8 cellular contexts compared by ENCODE assay signal in genomic region chr11:7513210-7514098, GRCh38. TPM values are rescaled to one million over a fixed set of nuclear protein-coding genes. Genes with fewer than 3 reads are reported as not detected.
DNase-seq lines count a peak whose midpoint lies in the region; ATAC-seq, FAIRE-seq and TF ChIP-seq lines count a peak whose summit lies in the region.

Gene PPFIBP2, plus strand, starts transcription at chr11:7513999. Its CDS starts 35,477 bp downstream, at chr11:7549476.

- POLR2A ChIA-PET in endothelial cell of umbilical vein (lab: Charles Lee) = no interaction called here

- no peaks in the 10 kb centered on the region for H3K4me1 ChIP-seq in BE2C
- peaks cover 6% of the 10 kb centered on the region for H3K4me1 ChIP-seq in endothelial cell of umbilical vein (ENCODE audit: control insufficient read depth, extremely low read depth, insufficient read depth, low read length)

- ATAC-seq in GM19023 (IDR thresholded peaks at IDR 0.05; ENCODE audit: unreplicated experiment) (peak; percentile 79), HG03175 (IDR thresholded peaks at IDR 0.05; ENCODE audit: unreplicated experiment) (peak; percentile 70)

- no peak within 1 kb of the TSS for H3K9ac ChIP-seq in endothelial cell of umbilical vein (replicated peaks; ENCODE audit: extremely low read depth, insufficient read depth, low read length)

- peaks cover 6% of the 10 kb centered on the region; the same call in 1 of the 2 replicates for H3K27me3 ChIP-seq in BE2C
- H3K27me3 ChIP-seq in endothelial cell of umbilical vein (ENCODE audit: control insufficient read depth in 2 of 2, insufficient read depth in 2 of 2, low read length in 2 of 2) = peaks cover 26 to 32% of the 10 kb centered on the region in 2 experiments

- no TSS peak for BruUV-seq in endothelial cell of umbilical vein (replicated peaks; lab: Mats Ljungman, UMichigan)

- H4K20me1 ChIP-seq in endothelial cell of umbilical vein (replicated peaks; ENCODE audit: control insufficient read depth, extremely low read depth, insufficient read depth, low read length) = no peaks in the 10 kb centered on the region

- dilution Hi-C loops in endothelial cell of umbilical vein (cut with MboI; ENCODE audit: extremely low pct_ligation_motif_present, low sequenced_read_pairs) = no loop called here

- intact Hi-C loops in endothelial cell of umbilical vein (cut with micrococcal nuclease) = loop anchor here (1.0 kb wide), 6 partner anchors 58 to 181 kb away; partner anchors contain the start of gene CYB5R2

- TF ChIP-seq CTCF in BE2C (IDR thresholded peaks at IDR 0.05; ENCODE audit: low read depth, low read length) (peak; percentile 63), endothelial cell of umbilical vein (IDR thresholded peaks at IDR 0.05; ENCODE audit: extremely low read depth in 1 of 2, insufficient read depth in 1 of 2, low read depth in 1 of 2, low read length in 2 of 2) (peak; percentile 61 to 76)

- H2AFZ ChIP-seq in endothelial cell of umbilical vein (ENCODE audit: low read depth, low read length) = peak within 1 kb of the TSS; percentile 90

- no peak for TF ChIP-seq POLR2A in endothelial cell of umbilical vein (IDR thresholded peaks at IDR 0.05; ENCODE audit: low read depth, low read length)

- no peaks in the 10 kb centered on the region for H3K79me2 ChIP-seq in endothelial cell of umbilical vein (ENCODE audit: control insufficient read depth, insufficient read depth, low read length)

- peak within 1 kb of the TSS; percentile 70 for H3K4me2 ChIP-seq in endothelial cell of umbilical vein (ENCODE audit: insufficient read depth, low read length)

- H3K36me3 ChIP-seq in BE2C = no peaks in the 10 kb centered on the region
- no peaks in the 10 kb centered on the region for H3K36me3 ChIP-seq in endothelial cell of umbilical vein (ENCODE audit: control insufficient read depth in 2 of 2, extremely low read depth in 1 of 2, insufficient read depth in 2 of 2, low read length in 2 of 2)

- no peak within 1 kb of the TSS for H3K27ac ChIP-seq in endothelial cell of umbilical vein (ENCODE audit: insufficient read depth, low read depth, low read length)

- H3K9me3 ChIP-seq in BE2C (no peaks in the 10 kb centered on the region), endothelial cell of umbilical vein (replicated peaks; ENCODE audit: control insufficient read depth, insufficient read depth, low read length) (no peaks in the 10 kb centered on the region)

- H3K4me3 ChIP-seq in BE2C (ENCODE audit: low read depth, low read length) (peak within 1 kb of the TSS; percentile 70), endothelial cell of umbilical vein (replicated peaks in 1 of 3; ENCODE audit: insufficient read depth in 1 of 3, low read depth in 1 of 3, low read length in 3 of 3) (peak within 1 kb of the TSS; percentile 43 to 65 (median 52))

- DNase-seq in BE2C (peak; percentile 72), NCI-H774 (lab: John Stamatoyannopoulos, UW) (peak; percentile 78), endothelial cell of umbilical vein (ENCODE audit: low read depth, low spot score) (peak; percentile 63), middle frontal gyrus (ENCODE audit: extremely low spot score, low spot score) (peak; percentile 33)
- DNase-seq in activated CD8-positive, alpha-beta memory T cell treated with anti-CD3 and anti-CD28 coated beads, Interleukin-2, amount 50 U/mL, for 24 hours (ENCODE audit: extremely low read depth) = peak; percentile 40
- DNase-seq in stimulated activated CD8-positive, alpha-beta memory T cell treated with anti-CD3 and anti-CD28 coated beads, Interleukin-2, amount 100 ng/mL, for 1 hour (ENCODE audit: low read depth in 2 of 2) = peak; percentile 66 to 70

- FAIRE-seq in endothelial cell of umbilical vein (lab: Jason Lieb, UNC) = peak; percentile 73

- no peaks in the 10 kb centered on the region for H3K9me1 ChIP-seq in endothelial cell of umbilical vein (replicated peaks; ENCODE audit: control insufficient read depth, extremely low read depth, insufficient read depth, low read length)

- CTCF ChIA-PET in endothelial cell of umbilical vein (lab: Charles Lee) = interaction anchor here (0.6 to 3.7 kb wide), 12 partner anchors 8 to 181 kb away, joined by 3 to 52 read pairs (median 5); no protein-coding TSS in a partner anchor

TF ChIP-seq in endothelial cell of umbilical vein, 7 proteins besides CTCF, POLR2A, EP300 and RAD21:
- TF ChIP-seq MAX (IDR thresholded peaks at IDR 0.05; ENCODE audit: insufficient read depth, insufficient read length) (peak; percentile 34), JUN (IDR thresholded peaks at IDR 0.05; ENCODE audit: borderline replicate concordance, insufficient read depth, insufficient read length, low read depth) (no peak)

RNA-seq across cellular contexts. Expression of gene PPFIBP2, which starts in this region (rescaled TPM):
- polyA plus RNA-seq in BE2C (2012; ENCODE audit: insufficient read depth, insufficient read length, low read depth) = 15.6 TPM
- 1.3 and 2.6 TPM in 2 replicates for total RNA-seq in endothelial cell of umbilical vein
- 3.0 and 4.0 TPM in 2 replicates for polyA plus RNA-seq in endothelial cell of umbilical vein
- 2.3 and 3.0 TPM in 2 replicates for polyA plus RNA-seq in endothelial cell of umbilical vein (2011; cell fraction: cytosol; rRNA removed)
- 15.1 and 17.3 TPM in 2 replicates for polyA plus RNA-seq in endothelial cell of umbilical vein (2011; cell fraction: nucleus; rRNA removed)
- polyA plus RNA-seq in endothelial cell of umbilical vein (2012) = 1.9 and 2.9 TPM in 2 replicates
- polyA minus RNA-seq in endothelial cell of umbilical vein = 5.5 and 6.4 TPM in 2 replicates
- 8.3 TPM for polyA minus RNA-seq in endothelial cell of umbilical vein (2011; cell fraction: cytosol; rRNA and poly(A)+ RNA removed)
- 17.6 and 18.4 TPM in 2 replicates for polyA minus RNA-seq in endothelial cell of umbilical vein (2011; cell fraction: nucleus; rRNA and poly(A)+ RNA removed)
